In genomic region chr10:42928064-42928463, GRCh38 we compare ENCODE assay signal across 24 cellular contexts.
"Had no signal": no experiment of that assay in that cellular context is flagged by ENCODE, and none has a peak within 500 bp of the region (broad histone marks: within the 10 kb centered on the region; RNA-seq: fewer than 3 reads in every experiment).

No MANE protein-coding gene starts in this region.

- H3K9me3 ChIP-seq: ovary, right lobe of liver, upper lobe of right lung had no signal

- H3K4me1 ChIP-seq: right lobe of liver had no signal

- H3K27ac ChIP-seq: neural progenitor cell, ovary, right atrium auricular region, right lobe of liver, tibial nerve, upper lobe of right lung had no signal

- H3K36me3 ChIP-seq: neural progenitor cell, ovary, right atrium auricular region, right lobe of liver, tibial nerve, upper lobe of right lung had no signal

- ATAC-seq: left lobe of liver; natural killer cell; right lobe of liver; stimulated activated naive B cell treated with anti-CD40 and anti-IgM and Interleukin-4, amounts not matched to agents 10 μg/mL and 1 μg/mL and 100 μg/mL, for 72 hours; upper lobe of right lung had no signal

- H3K27ac Mint-ChIP-seq: mesothelial cell of epicardium; naive B cell; natural killer cell; nephron progenitor cell; neural progenitor cell; progenitor cell of endocrine pancreas; stimulated activated naive B cell treated with anti-CD40 and anti-IgM and Interleukin-4, amounts not matched to agents 10 μg/mL and 1 μg/mL and 100 μg/mL, for 72 hours; stimulated activated naive CD8-positive, alpha-beta T cell treated with anti-CD3 and anti-CD28 coated beads, Interleukin-15, Interleukin-2, amounts not matched to agents 100 ng/mL and 50 ng/mL, for 24 hours had no signal

- DNase-seq: hippocampal formation; kidney glomerular epithelial cell; left cardiac atrium; mesendoderm; naive B cell; natural killer cell; nephron progenitor cell; ovary; right lobe of liver; stimulated activated CD4-positive, alpha-beta T cell treated with anti-CD3 and anti-CD28 coated beads, Interleukin-12 subunit alpha, Interleukin-12 subunit beta, amount 100 ng/mL, for 4 hours; stimulated activated CD4-positive, alpha-beta T cell treated with anti-CD3 and anti-CD28 coated beads, Interleukin-15, amount 100 ng/mL, for 24 hours; stimulated activated CD4-positive, alpha-beta T cell treated with anti-CD3 and anti-CD28 coated beads, Interleukin-4, amount 100 ng/mL, for 1 hour; stimulated activated naive B cell treated with anti-CD40 and anti-IgM and Interleukin-4, amounts not matched to agents 10 μg/mL and 1 μg/mL and 100 μg/mL, for 72 hours; substantia nigra; upper lobe of right lung had no signal

- H3K27me3 ChIP-seq: ovary, right lobe of liver had no signal

- H3K4me3 ChIP-seq: lung, neural progenitor cell, ovary, right atrium auricular region, right lobe of liver, smooth muscle cell, tibial nerve, upper lobe of right lung had no signal

- H3K4me3 Mint-ChIP-seq: mesothelial cell of epicardium; naive B cell; natural killer cell; nephron progenitor cell; neural progenitor cell; stimulated activated naive B cell treated with anti-CD40 and anti-IgM and Interleukin-4, amounts not matched to agents 10 μg/mL and 1 μg/mL and 100 μg/mL, for 72 hours; stimulated activated naive CD8-positive, alpha-beta T cell treated with anti-CD3 and anti-CD28 coated beads, Interleukin-15, Interleukin-2, amounts not matched to agents 100 ng/mL and 50 ng/mL, for 24 hours had no signal

- H3K36me3 Mint-ChIP-seq: mesothelial cell of epicardium; natural killer cell; neural progenitor cell; stimulated activated naive B cell treated with anti-CD40 and anti-IgM and Interleukin-4, amounts not matched to agents 10 μg/mL and 1 μg/mL and 100 μg/mL, for 72 hours had no signal

- H3K9me3 Mint-ChIP-seq: natural killer cell, nephron progenitor cell had no signal
